In genomic region chr5:66010476-66010875, GRCh38 we compare ENCODE assay signal across 15 cellular contexts.
DNase-seq lines count a peak whose midpoint lies in the region; ATAC-seq, FAIRE-seq and TF ChIP-seq lines count a peak whose summit lies in the region.
"Had no signal": no experiment of that assay in that cellular context is flagged by ENCODE, and none has a peak within 500 bp of the region (broad histone marks: within the 10 kb centered on the region; RNA-seq: fewer than 3 reads in every experiment).

No MANE protein-coding gene starts in this region.

- peaks cover 5% of the 10 kb centered on the region; the same call in 1 of the 2 replicates for H3F3A ChIP-seq in DOHH2 (ENCODE audit: control insufficient read depth, insufficient read depth)

- TF ChIP-seq CTCF in DOHH2 (IDR thresholded peaks at IDR 0.05; ENCODE audit: low read depth, low read length, poor library complexity, severe bottlenecking) (no peak), HFFc6 (IDR thresholded peaks at IDR 0.05) (no peak), activated B cell treated with CpG ODN at 0.5 μM for 24 hours (IDR thresholded peaks at IDR 0.05) (no peak), keratinocyte (optimal IDR thresholded peaks at IDR 0.05 in 1 of 3, IDR thresholded peaks at IDR 0.05 in 1 of 3, conservative IDR thresholded peaks at IDR 0.05 in 1 of 3; ENCODE audit: extremely low read depth in 1 of 3, insufficient read depth in 2 of 3, low read length in 3 of 3) (no peak)

- ATAC-seq in activated B cell treated with CpG ODN at 0.5 μM for 24 hours (ENCODE audit: low read depth) (peak; percentile 67), GM19395 (IDR thresholded peaks at IDR 0.05; ENCODE audit: unreplicated experiment) (no peak), HG02970 (IDR thresholded peaks at IDR 0.05; ENCODE audit: low FRiP score, unreplicated experiment) (no peak)
- ATAC-seq: HCT116 had no signal

- no peaks in the 10 kb centered on the region for H3K27me3 ChIP-seq in DOHH2 (ENCODE audit: control insufficient read depth, low read length)
- no peaks in the 10 kb centered on the region for H3K27me3 ChIP-seq in keratinocyte (ENCODE audit: control insufficient read depth, extremely low read depth, insufficient read depth, low read length)
- H3K27me3 ChIP-seq in trophoblast cell (ENCODE audit: insufficient read depth, low read length), result no peaks in the 10 kb centered on the region
- H3K27me3 ChIP-seq: ascending aorta had no signal

- peak overlapping the region; percentile 55 for H3K4me2 ChIP-seq in DOHH2 (ENCODE audit: low read length)
- H3K4me2 ChIP-seq in keratinocyte (ENCODE audit: control insufficient read depth, extremely low read depth, insufficient read depth, low read depth, low read length), result no peak overlapping the region
- H3K4me2 ChIP-seq in trophoblast cell (ENCODE audit: low read length), result no peak overlapping the region

- peaks cover 48% of the 10 kb centered on the region for H3K36me3 ChIP-seq in DOHH2 (ENCODE audit: control insufficient read depth, low read length)
- H3K36me3 ChIP-seq in keratinocyte (ENCODE audit: control insufficient read depth in 2 of 2, extremely low read depth in 1 of 2, insufficient read depth in 2 of 2, low read length in 2 of 2), result peaks cover 0 to 4% of the 10 kb centered on the region in 2 experiments
- H3K36me3 ChIP-seq in trophoblast cell (ENCODE audit: control insufficient read depth in 1 of 2, insufficient read depth in 2 of 2, low read length in 2 of 2), result peaks cover 0 to 2% of the 10 kb centered on the region in 2 experiments

- H2BK5ac ChIP-seq in trophoblast cell (ENCODE audit: low read depth, low read length, poor library complexity), result no peak overlapping the region

- no peaks in the 10 kb centered on the region for H3K79me1 ChIP-seq in trophoblast cell (ENCODE audit: low read length)

- H2BK12ac ChIP-seq in trophoblast cell (ENCODE audit: low read length), result no peak overlapping the region

- H3K4me1 Mint-ChIP-seq in HFFc6 (ENCODE audit: low read depth) (peaks cover 50% of the 10 kb centered on the region), activated B cell treated with CpG ODN at 0.5 μM for 24 hours (peaks cover 49% of the 10 kb centered on the region)

- no peaks in the 10 kb centered on the region for H3K9me1 ChIP-seq in keratinocyte (ENCODE audit: control insufficient read depth, extremely low read depth, insufficient read depth, low read length)

- H3K27ac Mint-ChIP-seq in HFFc6 (peak overlapping the region; percentile 42; the same call in 1 of the 2 replicates), activated B cell treated with CpG ODN at 0.5 μM for 24 hours (peak overlapping the region; percentile 89)
- H3K27ac Mint-ChIP-seq: progenitor cell of endocrine pancreas had no signal

- H3K4me1 ChIP-seq in DOHH2 (ENCODE audit: control insufficient read depth, low read length), result peaks cover 35% of the 10 kb centered on the region
- peaks cover 5% of the 10 kb centered on the region for H3K4me1 ChIP-seq in keratinocyte (ENCODE audit: control insufficient read depth, extremely low read depth, insufficient read depth, low read length)
- no peaks in the 10 kb centered on the region for H3K4me1 ChIP-seq in trophoblast cell (ENCODE audit: control insufficient read depth in 1 of 2, insufficient read depth in 2 of 2, low read length in 2 of 2)
- H3K4me1 ChIP-seq: ascending aorta, Caco-2 had no signal

- H3K9ac ChIP-seq in keratinocyte (ENCODE audit: control insufficient read depth, extremely low read depth, insufficient read depth, low read length), result no peak overlapping the region
- H3K9ac ChIP-seq in trophoblast cell (ENCODE audit: low read length), result no peak overlapping the region

- H2AK5ac ChIP-seq in trophoblast cell (ENCODE audit: low read length), result no peak overlapping the region

- intact Hi-C loops in activated B cell treated with CpG ODN at 0.5 μM for 24 hours (cut with micrococcal nuclease), result loop anchor here (1.0 kb wide), 1 partner anchor 85 kb away; no protein-coding TSS in a partner anchor

- POLR2A ChIA-PET in activated B cell treated with CpG ODN at 0.5 μM for 24 hours (lab: Charles Lee), result no interaction called here

- dilution Hi-C loops in keratinocyte (cut with MboI; ENCODE audit: extremely low pct_ligation_motif_present, low sequenced_read_pairs), result no loop called here

- no peaks in the 10 kb centered on the region for H3K9me3 Mint-ChIP-seq in HFFc6
- H3K9me3 Mint-ChIP-seq in activated B cell treated with CpG ODN at 0.5 μM for 24 hours, result no peaks in the 10 kb centered on the region

- FAIRE-seq in keratinocyte (lab: Jason Lieb, UNC), result no peak

- H3K14ac ChIP-seq in trophoblast cell (ENCODE audit: low read length), result no peak overlapping the region

- H3K79me2 ChIP-seq in DOHH2 (ENCODE audit: control insufficient read depth, low read length) (peaks cover 32% of the 10 kb centered on the region), keratinocyte (ENCODE audit: control insufficient read depth, insufficient read depth, low read length) (peaks cover 9% of the 10 kb centered on the region), trophoblast cell (ENCODE audit: control insufficient read depth, insufficient read depth, low read length, poor library complexity) (no peaks in the 10 kb centered on the region)

- H3K27me3 Mint-ChIP-seq in HFFc6 (ENCODE audit: insufficient read depth) (0 out of 2 replicates have a peak, but pooled peaks cover 2% of the 10 kb centered on the region), activated B cell treated with CpG ODN at 0.5 μM for 24 hours (no peaks in the 10 kb centered on the region)
- H3K27me3 Mint-ChIP-seq: progenitor cell of endocrine pancreas had no signal

- no peak overlapping the region for H3K4me3 Mint-ChIP-seq in HFFc6
- H3K4me3 Mint-ChIP-seq in activated B cell treated with CpG ODN at 0.5 μM for 24 hours, result peak overlapping the region; percentile 26

- no peak overlapping the region for H4K8ac ChIP-seq in trophoblast cell (ENCODE audit: low read depth, low read length)

- DNase-seq in HFFc6, result peak; percentile 2
- no peak for DNase-seq in activated B cell treated with CpG ODN at 0.5 μM for 24 hours
- no peak for DNase-seq in keratinocyte (ENCODE audit: low read depth, low spot score)
- no peak for DNase-seq in SHP77 treated with DMSO at 0.1 percent for 48 hours (lab: John Stamatoyannopoulos, UW)
- DNase-seq in trophoblast cell, result no peak
- DNase-seq: Caco-2; NCI-H187; NK-92 treated with Interleukin-12 subunit alpha and Interleukin-12 subunit beta, amount 100 ng/mL, for 24 hours; stimulated activated naive CD4-positive, alpha-beta T cell treated with Interleukin-2 at 50 U/mL for 16 hours had no signal

- CTCF ChIA-PET in activated B cell treated with CpG ODN at 0.5 μM for 24 hours (lab: Charles Lee), result no interaction called here

- H3K27ac ChIP-seq in DOHH2 (ENCODE audit: low read depth, low read length) (peak overlapping the region; percentile 56), keratinocyte (ENCODE audit: control insufficient read depth, insufficient read depth, low read length) (peak overlapping the region; percentile 24), trophoblast cell (ENCODE audit: low read depth, low read length) (no peak overlapping the region)
- H3K27ac ChIP-seq: ascending aorta had no signal

- no peaks in the 10 kb centered on the region for H4K20me1 ChIP-seq in DOHH2 (ENCODE audit: control insufficient read depth, insufficient read depth, low read depth, low read length)
- H4K20me1 ChIP-seq in keratinocyte (ENCODE audit: control insufficient read depth, extremely low read depth, insufficient read depth, low read length), result no peaks in the 10 kb centered on the region

- no peak overlapping the region for H3K23ac ChIP-seq in trophoblast cell (ENCODE audit: low read length)

- no peak overlapping the region for H3K18ac ChIP-seq in trophoblast cell (ENCODE audit: low read length)

- no peak overlapping the region for H4K12ac ChIP-seq in trophoblast cell (ENCODE audit: low read depth, low read length)

- H3K9me3 ChIP-seq in DOHH2 (ENCODE audit: control insufficient read depth, insufficient read depth, low read length) (no peaks in the 10 kb centered on the region), keratinocyte (ENCODE audit: control insufficient read depth, low read depth, low read length) (no peaks in the 10 kb centered on the region), trophoblast cell (ENCODE audit: insufficient read depth, low read depth, low read length) (no peaks in the 10 kb centered on the region)
- H3K9me3 ChIP-seq: ascending aorta, Caco-2 had no signal

- no peak overlapping the region for H2BK120ac ChIP-seq in trophoblast cell (ENCODE audit: insufficient read depth, low read length, poor library complexity)

- H3K9me2 ChIP-seq in DOHH2 (replicated peaks; ENCODE audit: control insufficient read depth, low read length), result no peaks in the 10 kb centered on the region

- H3K4me3 ChIP-seq in DOHH2 (ENCODE audit: low read length) (peak overlapping the region; percentile 35), keratinocyte (ENCODE audit: control insufficient read depth in 2 of 3, extremely low read depth in 1 of 3, insufficient read depth in 2 of 3, low read depth in 1 of 3, low read length in 3 of 3) (no peak overlapping the region), trophoblast cell (ENCODE audit: low read depth, low read length) (no peak overlapping the region)
- H3K4me3 ChIP-seq: ascending aorta had no signal

- H3K36me3 Mint-ChIP-seq in HFFc6 (ENCODE audit: low read depth) (peaks cover 32% of the 10 kb centered on the region), activated B cell treated with CpG ODN at 0.5 μM for 24 hours (ENCODE audit: low read depth) (peaks cover 40% of the 10 kb centered on the region)

- no peak overlapping the region for H2AFZ ChIP-seq in keratinocyte (ENCODE audit: control insufficient read depth, low read length)
- H2AFZ ChIP-seq in trophoblast cell (ENCODE audit: insufficient read depth, low read length, poor library complexity), result no peak overlapping the region

- no peak overlapping the region for H4K91ac ChIP-seq in trophoblast cell (ENCODE audit: low read depth, low read length)

- H3K4ac ChIP-seq in trophoblast cell (ENCODE audit: low read depth, low read length), result no peak overlapping the region
